ENCODE assay signal across 2 cellular contexts in genomic region chr9:133960568-133961129, GRCh38.
TF ChIP-seq lines count a peak whose summit lies in the region.

No MANE protein-coding gene starts in this region.

TF ChIP-seq in GM12878, 131 proteins besides CTCF, POLR2A, EP300 and RAD21:
- TF ChIP-seq MYB (IDR thresholded peaks at IDR 0.05; ENCODE audit: borderline replicate concordance, low read depth, low read length): no peak
- no peak for TF ChIP-seq SMC3 (IDR thresholded peaks at IDR 0.05; ENCODE audit: borderline replicate concordance, low read length)
- TF ChIP-seq TCF3 (IDR thresholded peaks at IDR 0.05; ENCODE audit: borderline replicate concordance, insufficient read depth, low read depth, low read length): no peak
- no peak for TF ChIP-seq TARDBP (IDR thresholded peaks at IDR 0.05; ENCODE audit: borderline replicate concordance)
- no peak for TF ChIP-seq SMAD1 (IDR thresholded peaks at IDR 0.05; ENCODE audit: low read depth, partially characterized antibody)
- TF ChIP-seq KAT2A (conservative IDR thresholded peaks at IDR 0.05; ENCODE audit: control insufficient read depth, low read depth, low read length): no peak
- no peak for TF ChIP-seq GABPA (IDR thresholded peaks at IDR 0.05; ENCODE audit: low read depth)

TF ChIP-seq in HepG2, 621 proteins besides CTCF, POLR2A, EP300 and RAD21:
- TF ChIP-seq ZMAT3 (CRISPR knock-in tag; conservative IDR thresholded peaks at IDR 0.05): no peak
- TF ChIP-seq ZNF850 (CRISPR knock-in tag; conservative IDR thresholded peaks at IDR 0.05): no peak
- no peak for TF ChIP-seq ZNF547 (CRISPR knock-in tag; IDR thresholded peaks at IDR 0.05)
- TF ChIP-seq SP4 (CRISPR knock-in tag; IDR thresholded peaks at IDR 0.05): no peak
- no peak for TF ChIP-seq ZFP82 (CRISPR knock-in tag; IDR thresholded peaks at IDR 0.05; ENCODE audit: borderline replicate concordance)
- no peak for TF ChIP-seq HNRNPUL1 (IDR thresholded peaks at IDR 0.05; ENCODE audit: low read depth, low read length)
- TF ChIP-seq WIZ (CRISPR knock-in tag; IDR thresholded peaks at IDR 0.05): no peak
- TF ChIP-seq HNRNPLL (IDR thresholded peaks at IDR 0.05; ENCODE audit: low read depth, low read length, poor library complexity, severe bottlenecking): no peak
- no peak for TF ChIP-seq IRF1 (CRISPR knock-in tag; IDR thresholded peaks at IDR 0.05; ENCODE audit: low read depth)
- no peak for TF ChIP-seq ZNF496 (CRISPR knock-in tag; IDR thresholded peaks at IDR 0.05; ENCODE audit: insufficient replicate concordance)
